In the genomic region with DNA sequence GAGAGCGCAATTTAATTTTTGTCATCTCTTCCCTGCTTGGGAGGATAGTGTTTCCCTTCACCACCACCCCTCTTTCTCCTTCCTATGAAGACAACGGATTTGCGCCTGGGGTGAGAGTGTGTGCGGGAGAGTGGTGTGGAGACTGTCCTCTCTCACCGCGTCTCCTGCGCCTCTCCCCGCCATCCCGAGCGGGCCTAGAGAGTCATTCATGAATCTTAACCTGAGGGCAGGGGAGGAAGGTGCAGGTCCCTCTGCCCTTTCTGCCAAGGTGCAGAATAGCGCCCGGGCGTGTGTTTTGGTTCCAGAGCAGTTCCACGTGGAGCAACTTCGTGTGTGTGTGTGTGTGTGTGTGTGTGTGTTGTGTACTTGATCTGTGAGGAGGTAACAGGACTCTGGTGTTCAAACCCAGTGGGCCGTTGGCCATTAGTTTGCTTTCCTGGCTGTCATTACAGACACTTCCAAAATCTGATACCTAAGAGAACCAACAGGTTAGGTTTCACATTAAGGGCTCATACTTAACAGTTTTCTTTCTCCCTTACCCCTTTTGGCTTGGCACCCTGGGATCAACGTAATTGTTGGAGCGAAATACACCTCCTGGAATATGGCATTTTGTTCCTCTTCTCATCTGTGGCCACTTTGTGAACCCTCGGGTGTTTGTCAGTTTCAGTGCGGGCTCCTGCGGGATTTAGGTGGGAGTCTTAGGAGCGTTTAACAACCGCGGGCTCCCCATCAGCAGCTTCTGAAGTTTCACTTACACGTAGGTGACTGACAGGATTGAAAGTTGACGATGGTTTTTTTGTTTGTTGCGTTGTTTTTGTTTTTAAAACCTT, we compare ENCODE assay signal across 9 cellular contexts. TPM values are rescaled to one million over a fixed set of nuclear protein-coding genes. Genes with fewer than 3 reads are reported as not detected.
DNase-seq lines count a peak whose midpoint lies in the region; ATAC-seq and TF ChIP-seq lines count a peak whose summit lies in the region.
"Had no signal": no experiment of that assay in that cellular context is flagged by ENCODE, and none has a peak within 500 bp of the region (broad histone marks: within the 10 kb centered on the region; RNA-seq: fewer than 3 reads in every experiment).

No MANE protein-coding gene starts in this region.

- DNase-seq in GM06990 (ENCODE audit: extremely low read depth, insufficient read length) (peak; percentile 10), NCI-H2196 treated with DMSO at 0.1 percent for 48 hours (lab: John Stamatoyannopoulos, UW; ENCODE audit: unreplicated experiment) (peak; percentile 44), foreskin keratinocyte (no peak), progenitor cell of endocrine pancreas (ENCODE audit: low spot score, unreplicated experiment) (peak; percentile 12), NK-92 (lab: John Stamatoyannopoulos, UW; ENCODE audit: unreplicated experiment) (no peak), activated gamma-delta T cell (lab: John Stamatoyannopoulos, UW) (no peak), hypothalamus (lab: John Stamatoyannopoulos, UW) (no peak)

- H3K4me3 Mint-ChIP-seq in progenitor cell of endocrine pancreas (ENCODE audit: low read depth), result peak overlapping the region; percentile 76
- H3K4me3 Mint-ChIP-seq: dendritic cell treated with granulocyte-macrophage colony-stimulating factor and Interleukin-4, amounts not matched to agents 40 ng/mL and 50 ng/mL, for 4 days had no signal

- peaks cover 81% of the 10 kb centered on the region for H3K27me3 Mint-ChIP-seq in progenitor cell of endocrine pancreas

- H3K27me3 ChIP-seq in GM06990 (replicated peaks; ENCODE audit: control insufficient read depth, insufficient read depth, low read length) (peaks cover 5% of the 10 kb centered on the region; the same call in 1 of the 2 replicates), foreskin keratinocyte (peaks cover 88% of the 10 kb centered on the region)

- no peaks in the 10 kb centered on the region for H3K4me1 ChIP-seq in foreskin keratinocyte

- H3K9me3 Mint-ChIP-seq in progenitor cell of endocrine pancreas (ENCODE audit: low read depth), result no peaks in the 10 kb centered on the region
- H3K9me3 Mint-ChIP-seq: dendritic cell treated with granulocyte-macrophage colony-stimulating factor and Interleukin-4, amounts not matched to agents 40 ng/mL and 50 ng/mL, for 4 days had no signal

- no peak overlapping the region for H3K27ac ChIP-seq in foreskin keratinocyte

- no peaks in the 10 kb centered on the region for H3K36me3 Mint-ChIP-seq in progenitor cell of endocrine pancreas (ENCODE audit: insufficient read depth)

- ATAC-seq in foreskin keratinocyte (peak; percentile 30), HG03095 (IDR thresholded peaks at IDR 0.05; ENCODE audit: unreplicated experiment) (no peak)

- peaks cover 17% of the 10 kb centered on the region for H3K4me1 Mint-ChIP-seq in progenitor cell of endocrine pancreas (ENCODE audit: low read depth)

- H3K4me3 ChIP-seq in GM06990 (replicated peaks; ENCODE audit: low read depth, low read length), result no peak overlapping the region

- no peaks in the 10 kb centered on the region; the same call in 1 of the 2 replicates for H3K36me3 ChIP-seq in GM06990 (ENCODE audit: control insufficient read depth, insufficient read depth, low read length)

- TF ChIP-seq CTCF in GM06990 (IDR thresholded peaks at IDR 0.05; ENCODE audit: insufficient read depth, low read length, poor library complexity, severe bottlenecking) (no peak), foreskin keratinocyte (conservative IDR thresholded peaks at IDR 0.05) (no peak), progenitor cell of endocrine pancreas (IDR thresholded peaks at IDR 0.05; ENCODE audit: unreplicated experiment) (no peak)

- peak overlapping the region; percentile 35 for H3K27ac Mint-ChIP-seq in progenitor cell of endocrine pancreas
- H3K27ac Mint-ChIP-seq: dendritic cell treated with granulocyte-macrophage colony-stimulating factor and Interleukin-4, amounts not matched to agents 40 ng/mL and 50 ng/mL, for 4 days had no signal

RNA-seq across cellular contexts. Expression of a gene that starts 1.8 kb away (rescaled TPM):
- total RNA-seq in foreskin keratinocyte, result not detected in 2 replicates
- not detected in 2 replicates for polyA plus RNA-seq in foreskin keratinocyte
- 0.33 and 0.41 TPM in 2 replicates for total RNA-seq in progenitor cell of endocrine pancreas

Comparison
In these comparisons a context has a peak if more than half of its experiments do, and no peak if none do; other contexts are left out.
1. DNase-seq: peak in GM06990 (single experiment), NCI-H2196 treated with DMSO at 0.1 percent for 48 hours (single experiment) and progenitor cell of endocrine pancreas (single experiment); none in foreskin keratinocyte (0 of 2), NK-92 (single experiment), activated gamma-delta T cell (single experiment) and hypothalamus (0 of 51).